Comparison of ENCODE assay signal across 13 cellular contexts in genomic region chr9:79134654-79135053, GRCh38.
DNase-seq lines count a peak whose midpoint lies in the region; ATAC-seq and TF ChIP-seq lines count a peak whose summit lies in the region.
"Had no signal": no experiment of that assay in that cellular context is flagged by ENCODE, and none has a peak within 500 bp of the region (broad histone marks: within the 10 kb centered on the region; RNA-seq: fewer than 3 reads in every experiment).

No MANE protein-coding gene starts in this region.

- peak; percentile 17 for TF ChIP-seq CTCF in DND-41 (IDR thresholded peaks at IDR 0.05; ENCODE audit: borderline replicate concordance, extremely low read depth, low read length, poor library complexity, severe bottlenecking)
- TF ChIP-seq CTCF in colonic mucosa (IDR thresholded peaks at IDR 0.05): no peak

- intact Hi-C loops in colonic mucosa (cut with DNase I): loop anchor here (10.0 kb wide), 1 partner anchor 430 kb away; no protein-coding TSS in a partner anchor
- intact Hi-C loops in left colon (cut with DNase I, micrococcal nuclease): no loop called here

- in situ Hi-C loops in SK-MEL-5 (cut with HindIII; ENCODE audit: low pct_unique_long_range_greater_than_20kb, low sequenced_read_pairs): no loop called here

- H3K27me3 ChIP-seq in DND-41 (ENCODE audit: insufficient read depth, low read length, poor library complexity): no peaks in the 10 kb centered on the region
- no peaks in the 10 kb centered on the region for H3K27me3 ChIP-seq in colonic mucosa

- H3K9ac ChIP-seq in DND-41 (ENCODE audit: low read depth, low read length) (no peak overlapping the region), colonic mucosa (ENCODE audit: low read depth in 2 of 2, low read length in 2 of 2) (no peak overlapping the region)

- H3K36me3 ChIP-seq in DND-41 (ENCODE audit: insufficient read depth, low read length): no peaks in the 10 kb centered on the region
- no peaks in the 10 kb centered on the region for H3K36me3 ChIP-seq in colonic mucosa

- H3K9me3 ChIP-seq in DND-41 (ENCODE audit: insufficient read depth, low read length, severe bottlenecking): no peaks in the 10 kb centered on the region
- no peaks in the 10 kb centered on the region for H3K9me3 ChIP-seq in colonic mucosa

- ATAC-seq in DND-41 (ENCODE audit: insufficient read depth, low read depth) (no peak), HG03354 (IDR thresholded peaks at IDR 0.05; ENCODE audit: poor library complexity, severe bottlenecking, unreplicated experiment) (peak; percentile 43), left colon (no peak), HG03025 (IDR thresholded peaks at IDR 0.05; ENCODE audit: low FRiP score, unreplicated experiment) (no peak)
- ATAC-seq: T-helper 17 cell had no signal

- H3K4me2 ChIP-seq in DND-41 (ENCODE audit: insufficient read depth, low read length): no peak overlapping the region

- no peak overlapping the region for H2AFZ ChIP-seq in DND-41 (ENCODE audit: low read depth, low read length)

- no peak overlapping the region for H3K4me3 ChIP-seq in DND-41 (ENCODE audit: low read depth in 1 of 2, low read length in 2 of 2)
- H3K4me3 ChIP-seq in colonic mucosa: no peak overlapping the region

- no peaks in the 10 kb centered on the region for H4K20me1 ChIP-seq in DND-41 (ENCODE audit: insufficient read depth, low read length)

- H3K79me2 ChIP-seq in DND-41 (ENCODE audit: insufficient read depth, low read length): no peaks in the 10 kb centered on the region

- H3K4me1 ChIP-seq in DND-41 (ENCODE audit: insufficient read depth, low read length) (no peaks in the 10 kb centered on the region), colonic mucosa (no peaks in the 10 kb centered on the region)

- no peak overlapping the region for H3K27ac ChIP-seq in DND-41 (ENCODE audit: low read length)
- H3K27ac ChIP-seq in colonic mucosa: no peak overlapping the region

- DNase-seq in DND-41 (peak; percentile 4), SK-MEL-5 (ENCODE audit: low read depth, low spot score) (peak; percentile 19), iris pigment epithelial cell (ENCODE audit: low read depth) (peak; percentile 47), colonic mucosa (no peak), left colon (no peak), NCI-H2196 (lab: John Stamatoyannopoulos, UW; ENCODE audit: unreplicated experiment) (no peak)
- DNase-seq: activated naive CD4-positive, alpha-beta T cell treated with Interleukin-2 at 50 U/mL for 16 hours; foreskin melanocyte; GOT3; KG1; T-helper 17 cell had no signal

Comparison
In these comparisons a context has a peak if more than half of its experiments do, and no peak if none do; other contexts are left out.
1. DNase-seq: peak in DND-41 (single experiment), SK-MEL-5 (single experiment) and iris pigment epithelial cell (single experiment); none in colonic mucosa (single experiment), left colon (0 of 2) and NCI-H2196 (single experiment).